3 cellular contexts compared by ENCODE assay signal in genomic region chr14:84446250-84446649, GRCh38.
"Had no signal": no experiment of that assay in that cellular context is flagged by ENCODE, and none has a peak within 500 bp of the region (broad histone marks: within the 10 kb centered on the region; RNA-seq: fewer than 3 reads in every experiment).

No MANE protein-coding gene starts in this region.

- DNase-seq: GDM1, GF-D8 had no signal

- H3K4me3 ChIP-seq: GM12878 had no signal
